ENCODE assay signal across 8 cellular contexts in genomic region chr19:1266818-1267440, GRCh38. TPM values are rescaled to one million over a fixed set of nuclear protein-coding genes. Genes with fewer than 3 reads are reported as not detected.
DNase-seq lines count a peak whose midpoint lies in the region; ATAC-seq and TF ChIP-seq lines count a peak whose summit lies in the region.

No MANE protein-coding gene starts in this region.

- WGBS in right lobe of liver (ENCODE audit: insufficient coverage, low coverage, low lambda C conversion rate, missing lambda C conversion rate), result 4% methylated on average over 9 of the region's 73 CpGs

- TF ChIP-seq CTCF in LNCAP (IDR thresholded peaks at IDR 0.05), result peak; percentile 98
- TF ChIP-seq CTCF in coronary artery (IDR thresholded peaks at IDR 0.05), result peak; percentile 98
- TF ChIP-seq CTCF in right lobe of liver (IDR thresholded peaks at IDR 0.05), result peak; percentile 97 to 99 (median 98)

- peak overlapping the region; percentile 58 for H3K27ac ChIP-seq in CD4-positive, alpha-beta memory T cell (ENCODE audit: low read depth, low read length)
- H3K27ac ChIP-seq in coronary artery (peak overlapping the region; percentile 85 to 90), right lobe of liver (peak overlapping the region; percentile 36 to 68 (median 47))

- H3K4me1 Mint-ChIP-seq in CD4-positive, alpha-beta memory T cell, result peaks cover 25 to 66% (median 47%) of the 10 kb centered on the region in 4 donors

- POLR2A ChIA-PET in CD4-positive, alpha-beta memory T cell (lab: Charles Lee; ENCODE audit: partially characterized antibody), result interaction anchor here (0.9 to 12.0 kb wide), 13 partner anchors 9 to 470 kb away, joined by 3 to 650 read pairs (median 8); partner anchors contain the start of genes ABCA7, ARHGAP45, ATP5F1D and CBARP

- H3K4me3 Mint-ChIP-seq in CD4-positive, alpha-beta memory T cell, result peak overlapping the region in 7 of 8 donors; percentile 53 to 85 (median 69)

- peak in 4 of 5 donors; percentile 67 to 83 (median 70) for DNase-seq in CD4-positive, alpha-beta memory T cell
- peak; percentile 88 for DNase-seq in activated CD4-positive, CD25-positive, alpha-beta regulatory T cell treated with anti-CD3 and anti-CD28 coated beads, Interleukin-2, amount 50 U/mL, for 72 hours
- DNase-seq in coronary artery (ENCODE audit: low spot score) (peak; percentile 87), right lobe of liver (peak; percentile 80 to 84 (median 80)), HPDE6-E6E7 (ENCODE audit: extremely low spot score) (no peak)
- peak; percentile 87 for DNase-seq in stimulated activated CD8-positive, alpha-beta memory T cell treated with anti-CD3 and anti-CD28 coated beads, Interleukin-4, amount 100 ng/mL, for 48 hours

- H3K27me3 Mint-ChIP-seq in CD4-positive, alpha-beta memory T cell, result no peaks in the 10 kb centered on the region

- H3K27ac Mint-ChIP-seq in CD4-positive, alpha-beta memory T cell, result peak overlapping the region in 6 of 7 donors; percentile 70 to 96 (median 91)

- H3K36me3 Mint-ChIP-seq in CD4-positive, alpha-beta memory T cell, result peaks cover 15 to 25% of the 10 kb centered on the region in 2 donors

- no peaks in the 10 kb centered on the region for H3K27me3 ChIP-seq in CD4-positive, alpha-beta memory T cell (ENCODE audit: insufficient read depth, low read length)
- H3K27me3 ChIP-seq in right lobe of liver, result no peaks in the 10 kb centered on the region

- peak; percentile 19 for ATAC-seq in GM21381 (IDR thresholded peaks at IDR 0.05; ENCODE audit: unreplicated experiment)
- peak; percentile 5 to 48 (median 22) for ATAC-seq in right lobe of liver

- peaks cover 17% of the 10 kb centered on the region for H3K36me3 ChIP-seq in CD4-positive, alpha-beta memory T cell (ENCODE audit: insufficient read depth, low read length)
- peaks cover 2 to 13% (median 7%) of the 10 kb centered on the region in 4 donors for H3K36me3 ChIP-seq in right lobe of liver

- H3K9me3 Mint-ChIP-seq in CD4-positive, alpha-beta memory T cell, result peaks cover 0 to 15% (median 0%) of the 10 kb centered on the region in 8 donors

- no peaks in the 10 kb centered on the region for H3K9me3 ChIP-seq in CD4-positive, alpha-beta memory T cell (ENCODE audit: control insufficient read depth in 1 of 2, low read length in 2 of 2)
- H3K9me3 ChIP-seq in right lobe of liver, result no peaks in the 10 kb centered on the region

- CTCF ChIA-PET in CD4-positive, alpha-beta memory T cell (lab: Charles Lee; ENCODE audit: partially characterized antibody), result interaction anchor here (0.6 to 10.8 kb wide), 11 partner anchors 10 to 238 kb away, joined by 3 to 364 read pairs (median 5); partner anchors contain the start of gene ARHGAP45

- peaks cover 63% of the 10 kb centered on the region for H3K4me1 ChIP-seq in CD4-positive, alpha-beta memory T cell (ENCODE audit: insufficient read depth, low read length)
- H3K4me1 ChIP-seq in right lobe of liver, result peaks cover 0 to 52% (median 23%) of the 10 kb centered on the region in 4 donors

- TF ChIP-seq POLR2A in right lobe of liver (IDR thresholded peaks at IDR 0.05), result no peak

- peak overlapping the region in 1 of 2 donors; percentile 54 for H3K4me3 ChIP-seq in CD4-positive, alpha-beta memory T cell (ENCODE audit: low read length in 2 of 2)
- H3K4me3 ChIP-seq in coronary artery, result peak overlapping the region; percentile 73
- H3K4me3 ChIP-seq in right lobe of liver, result peak overlapping the region; percentile 50 to 61 (median 50)

- intact Hi-C loops in CD4-positive, alpha-beta memory T cell (cut with micrococcal nuclease), result loop anchor here (1.0 kb wide), 1 partner anchor 23 kb away; no protein-coding TSS in a partner anchor
- intact Hi-C loops in right lobe of liver (cut with DNase I), result loop anchor here in 1 of 2 donors (1.0 kb wide), 1 partner anchor 23 kb away; no protein-coding TSS in a partner anchor

RNA-seq across cellular contexts. Expression of gene CIRBP, which starts 2.2 kb away (rescaled TPM):
- total RNA-seq in CD4-positive, alpha-beta memory T cell, result 100 to 1,000 TPM; 574 to 638 TPM
- 100 to 1,000 TPM; 160 to 257 TPM for polyA plus RNA-seq in CD4-positive, alpha-beta memory T cell
- 100 to 1,000 TPM in 2 of 6 experiments, 10 to 100 TPM in 4; 69.2 to 111 (median 89.5) TPM for total RNA-seq in right lobe of liver

RNA-seq across cellular contexts. Expression of gene FAM174C, which starts 8.4 kb away (rescaled TPM):
- 10 to 100 TPM; 50.5 to 54.2 TPM for total RNA-seq in CD4-positive, alpha-beta memory T cell
- 100 to 1,000 TPM in 1 of 2 donors, 10 to 100 TPM in 1; 57.2 to 114 TPM for polyA plus RNA-seq in CD4-positive, alpha-beta memory T cell
- 100 to 1,000 TPM in 1 of 6 experiments, 10 to 100 TPM in 5; 34.0 to 103 (median 43.8) TPM for total RNA-seq in right lobe of liver

RNA-seq across cellular contexts. Expression of gene MIDN, which starts 18.5 kb away (rescaled TPM):
- 10 to 100 TPM; 30.3 to 34.0 TPM for total RNA-seq in CD4-positive, alpha-beta memory T cell
- 1 to 10 TPM in 1 of 2 donors, under 1 TPM in 1; 0.75 to 6.1 TPM for polyA plus RNA-seq in CD4-positive, alpha-beta memory T cell
- 10 to 100 TPM; 22.3 to 55.1 (median 29.3) TPM for total RNA-seq in right lobe of liver

RNA-seq across cellular contexts. Expression of gene EFNA2, which starts 18.7 kb away (rescaled TPM):
- total RNA-seq in CD4-positive, alpha-beta memory T cell, result not detected
- not detected for polyA plus RNA-seq in CD4-positive, alpha-beta memory T cell
- total RNA-seq in right lobe of liver, result 10 to 100 TPM in 1 of 6 experiments, 1 to 10 TPM in 5; 4.2 to 10.3 (median 5.6) TPM

RNA-seq across cellular contexts. Expression of gene ATP5F1D, which starts 25.4 kb away (rescaled TPM):
- total RNA-seq in CD4-positive, alpha-beta memory T cell, result 100 to 1,000 TPM; 105 to 108 TPM
- 100 to 1,000 TPM; 133 to 243 TPM for polyA plus RNA-seq in CD4-positive, alpha-beta memory T cell
- 100 to 1,000 TPM in 5 of 6 experiments, 10 to 100 TPM in 1; 98.1 to 240 (median 137) TPM for total RNA-seq in right lobe of liver

Comparison
In these comparisons a context has a peak if more than half of its experiments do, and no peak if none do; other contexts are left out.
1. RNA of gene CIRBP, which starts 2.2 kb away (total RNA-seq): 574 to 638 TPM in CD4-positive, alpha-beta memory T cell; 69.2 to 111 TPM in right lobe of liver; every median in the first group is over 4 times any median in the second.
2. Peak in every context shown above with its lines, with median percentiles within 50 percentile points of each other: H3K27ac ChIP-seq and CTCF ChIP-seq.